11 cellular contexts compared by ENCODE assay signal in the genomic region with DNA sequence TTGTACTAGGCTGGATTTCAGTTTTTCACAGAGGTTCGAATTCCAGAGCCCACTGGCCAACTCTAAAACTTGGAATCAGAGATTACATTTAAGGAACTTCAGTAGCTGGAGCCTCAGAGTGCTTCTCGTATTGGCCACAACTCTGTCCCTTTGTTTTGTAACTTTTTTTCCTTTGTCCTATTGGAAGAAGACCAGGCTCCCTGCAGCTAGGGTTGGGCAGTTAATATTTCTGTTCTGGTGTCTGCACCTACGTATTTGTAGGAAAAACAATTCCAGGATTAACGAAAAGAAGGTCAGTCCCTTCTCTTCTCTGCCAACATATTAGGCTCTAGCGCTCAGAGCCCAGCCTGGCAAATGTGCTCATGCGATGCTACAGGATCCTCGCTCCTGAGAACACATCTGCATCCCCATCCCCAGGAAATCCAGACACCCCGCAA. TPM values are rescaled to one million over a fixed set of nuclear protein-coding genes. Genes with fewer than 3 reads are reported as not detected.
DNase-seq lines count a peak whose midpoint lies in the region; ATAC-seq and TF ChIP-seq lines count a peak whose summit lies in the region.
"Had no signal": no experiment of that assay in that cellular context is flagged by ENCODE, and none has a peak within 500 bp of the region (broad histone marks: within the 10 kb centered on the region; RNA-seq: fewer than 3 reads in every experiment).

No MANE protein-coding gene starts in this region.

- H3K27me3 ChIP-seq in ascending aorta, result no peaks in the 10 kb centered on the region

- H3K4me3 ChIP-seq in ascending aorta (peak overlapping the region; percentile 83 to 84), retinal pigment epithelial cell (ENCODE audit: low read length) (peak overlapping the region; percentile 74)

- H3K27ac ChIP-seq in ascending aorta, result peak overlapping the region; percentile 93 to 97

- ATAC-seq in GM18870 (IDR thresholded peaks at IDR 0.05; ENCODE audit: unreplicated experiment), result no peak
- no peak for ATAC-seq in GM19467 (IDR thresholded peaks at IDR 0.05; ENCODE audit: unreplicated experiment)

- H3K4me1 ChIP-seq in ascending aorta, result peaks cover 3 to 28% of the 10 kb centered on the region in 2 donors

- TF ChIP-seq CTCF in ascending aorta (IDR thresholded peaks at IDR 0.05) (no peak), retinal pigment epithelial cell (conservative IDR thresholded peaks at IDR 0.05; ENCODE audit: low read depth, low read length) (no peak)

- no peaks in the 10 kb centered on the region for H3K36me3 ChIP-seq in ascending aorta

- intact Hi-C loops in ascending aorta (cut with DNase I), result loop anchor here (2.0 to 10.0 kb wide), 7 partner anchors 47 to 1035 kb away; no protein-coding TSS in a partner anchor

- peak; percentile 80 for DNase-seq in EL
- DNase-seq in ascending aorta (ENCODE audit: low spot score in 2 of 2), result no peak
- DNase-seq in hepatic stellate cell (ENCODE audit: low spot score), result peak; percentile 42
- no peak for DNase-seq in retinal pigment epithelial cell (ENCODE audit: low read depth)
- no peak for DNase-seq in NK-92 (lab: John Stamatoyannopoulos, UW; ENCODE audit: unreplicated experiment)
- DNase-seq in germinal center (ENCODE audit: low spot score), result no peak
- DNase-seq: activated gamma-delta T cell treated with Interleukin-2 at 50 U/mL for 16 hours, DMS153, KG1 had no signal

- H3K9me3 ChIP-seq in ascending aorta, result no peaks in the 10 kb centered on the region

RNA-seq across cellular contexts. Expression of a gene that starts 1.9 kb away (rescaled TPM):
- total RNA-seq in ascending aorta, result 145 TPM

Comparison
In these comparisons a context has a peak if more than half of its experiments do, and no peak if none do; other contexts are left out.
1. DNase-seq: peak in EL (single experiment) and hepatic stellate cell (single experiment); none in ascending aorta (0 of 2), retinal pigment epithelial cell (single experiment), NK-92 (single experiment) and germinal center (single experiment).